ENCODE assay signal across 1 cellular context in the genomic region with DNA sequence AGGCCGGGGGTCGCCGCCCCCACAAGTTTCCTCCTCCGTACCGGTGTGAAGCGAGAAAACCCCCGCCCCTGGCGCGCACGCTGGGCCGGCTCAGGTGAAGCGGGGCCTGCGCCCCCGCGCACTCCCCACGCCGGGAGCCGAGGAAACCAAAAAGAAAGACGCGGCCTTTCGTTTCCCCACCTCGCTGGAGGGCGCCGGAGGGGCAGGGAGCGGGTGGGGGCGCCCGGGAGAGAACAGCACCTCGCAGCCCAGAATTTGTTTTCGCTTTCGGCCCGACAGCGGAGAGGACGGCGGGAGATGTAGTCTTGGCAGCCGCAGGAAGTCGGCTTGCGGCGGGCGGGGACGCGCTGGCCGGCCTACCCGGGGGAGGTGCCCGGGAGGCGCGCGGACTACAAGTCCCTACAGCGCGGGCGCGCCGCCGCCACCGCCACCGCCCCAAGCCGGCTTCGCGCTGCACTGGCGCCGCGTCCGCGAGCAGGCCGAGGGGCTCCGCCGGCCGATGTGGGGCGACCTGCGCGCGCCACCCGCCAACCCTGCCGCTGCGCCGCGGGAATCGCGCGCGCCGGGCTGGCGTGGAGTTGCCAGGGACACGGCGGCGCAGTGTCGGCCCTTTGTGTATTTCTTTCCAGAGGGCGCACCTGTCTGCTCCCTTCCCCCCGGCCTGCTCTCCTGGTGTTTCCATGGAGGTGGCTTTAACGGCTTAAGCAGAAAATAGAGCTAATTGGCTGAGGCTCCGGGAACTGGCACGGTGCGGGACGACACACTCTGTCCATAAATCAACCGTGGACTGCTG.
TF ChIP-seq lines count a peak whose summit lies in the region.

A gene with protein sequence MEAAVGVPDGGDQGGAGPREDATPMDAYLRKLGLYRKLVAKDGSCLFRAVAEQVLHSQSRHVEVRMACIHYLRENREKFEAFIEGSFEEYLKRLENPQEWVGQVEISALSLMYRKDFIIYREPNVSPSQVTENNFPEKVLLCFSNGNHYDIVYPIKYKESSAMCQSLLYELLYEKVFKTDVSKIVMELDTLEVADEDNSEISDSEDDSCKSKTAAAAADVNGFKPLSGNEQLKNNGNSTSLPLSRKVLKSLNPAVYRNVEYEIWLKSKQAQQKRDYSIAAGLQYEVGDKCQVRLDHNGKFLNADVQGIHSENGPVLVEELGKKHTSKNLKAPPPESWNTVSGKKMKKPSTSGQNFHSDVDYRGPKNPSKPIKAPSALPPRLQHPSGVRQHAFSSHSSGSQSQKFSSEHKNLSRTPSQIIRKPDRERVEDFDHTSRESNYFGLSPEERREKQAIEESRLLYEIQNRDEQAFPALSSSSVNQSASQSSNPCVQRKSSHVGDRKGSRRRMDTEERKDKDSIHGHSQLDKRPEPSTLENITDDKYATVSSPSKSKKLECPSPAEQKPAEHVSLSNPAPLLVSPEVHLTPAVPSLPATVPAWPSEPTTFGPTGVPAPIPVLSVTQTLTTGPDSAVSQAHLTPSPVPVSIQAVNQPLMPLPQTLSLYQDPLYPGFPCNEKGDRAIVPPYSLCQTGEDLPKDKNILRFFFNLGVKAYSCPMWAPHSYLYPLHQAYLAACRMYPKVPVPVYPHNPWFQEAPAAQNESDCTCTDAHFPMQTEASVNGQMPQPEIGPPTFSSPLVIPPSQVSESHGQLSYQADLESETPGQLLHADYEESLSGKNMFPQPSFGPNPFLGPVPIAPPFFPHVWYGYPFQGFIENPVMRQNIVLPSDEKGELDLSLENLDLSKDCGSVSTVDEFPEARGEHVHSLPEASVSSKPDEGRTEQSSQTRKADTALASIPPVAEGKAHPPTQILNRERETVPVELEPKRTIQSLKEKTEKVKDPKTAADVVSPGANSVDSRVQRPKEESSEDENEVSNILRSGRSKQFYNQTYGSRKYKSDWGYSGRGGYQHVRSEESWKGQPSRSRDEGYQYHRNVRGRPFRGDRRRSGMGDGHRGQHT (minus strand): TSS at position 292 of the 793 bp plus-strand sequence. CDS start 616 bp downstream, outside the sequence.

TF ChIP-seq in HepG2, 621 proteins besides CTCF, POLR2A, EP300 and RAD21 (continued from another document and continues in another):
- TF ChIP-seq, protein P1, sequence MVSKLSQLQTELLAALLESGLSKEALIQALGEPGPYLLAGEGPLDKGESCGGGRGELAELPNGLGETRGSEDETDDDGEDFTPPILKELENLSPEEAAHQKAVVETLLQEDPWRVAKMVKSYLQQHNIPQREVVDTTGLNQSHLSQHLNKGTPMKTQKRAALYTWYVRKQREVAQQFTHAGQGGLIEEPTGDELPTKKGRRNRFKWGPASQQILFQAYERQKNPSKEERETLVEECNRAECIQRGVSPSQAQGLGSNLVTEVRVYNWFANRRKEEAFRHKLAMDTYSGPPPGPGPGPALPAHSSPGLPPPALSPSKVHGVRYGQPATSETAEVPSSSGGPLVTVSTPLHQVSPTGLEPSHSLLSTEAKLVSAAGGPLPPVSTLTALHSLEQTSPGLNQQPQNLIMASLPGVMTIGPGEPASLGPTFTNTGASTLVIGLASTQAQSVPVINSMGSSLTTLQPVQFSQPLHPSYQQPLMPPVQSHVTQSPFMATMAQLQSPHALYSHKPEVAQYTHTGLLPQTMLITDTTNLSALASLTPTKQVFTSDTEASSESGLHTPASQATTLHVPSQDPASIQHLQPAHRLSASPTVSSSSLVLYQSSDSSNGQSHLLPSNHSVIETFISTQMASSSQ (IDR thresholded peaks at IDR 0.05; ENCODE audit: low read depth), result no peak
- TF ChIP-seq, protein P1 (CRISPR knock-in tag; IDR thresholded peaks at IDR 0.05; ENCODE audit: borderline replicate concordance), result no peak; the same call in 1 of the 2 replicates
- peak; percentile 89 for TF ChIP-seq PHF8 (CRISPR knock-in tag; IDR thresholded peaks at IDR 0.05)
- no peak for TF ChIP-seq DNMT1 (CRISPR knock-in tag; IDR thresholded peaks at IDR 0.05)
- TF ChIP-seq HCFC1 (IDR thresholded peaks at IDR 0.05; ENCODE audit: low read depth, low read length), result peak; percentile 85
- no peak for TF ChIP-seq THAP9 (CRISPR knock-in tag; IDR thresholded peaks at IDR 0.05; ENCODE audit: borderline replicate concordance)
- no peak for TF ChIP-seq CSRNP1 (CRISPR knock-in tag; IDR thresholded peaks at IDR 0.05)
- TF ChIP-seq RORA (CRISPR knock-in tag; IDR thresholded peaks at IDR 0.05), result no peak
- TF ChIP-seq, protein P2, sequence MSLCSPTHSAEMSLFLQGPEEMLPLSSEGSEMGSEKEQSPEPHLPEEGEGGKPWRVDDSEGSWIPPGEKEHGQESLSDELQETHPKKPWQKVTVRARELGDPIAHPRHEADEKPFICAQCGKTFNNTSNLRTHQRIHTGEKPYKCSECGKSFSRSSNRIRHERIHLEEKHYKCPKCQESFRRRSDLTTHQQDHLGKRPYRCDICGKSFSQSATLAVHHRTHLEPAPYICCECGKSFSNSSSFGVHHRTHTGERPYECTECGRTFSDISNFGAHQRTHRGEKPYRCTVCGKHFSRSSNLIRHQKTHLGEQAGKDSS (CRISPR knock-in tag; IDR thresholded peaks at IDR 0.05; ENCODE audit: borderline replicate concordance, low read depth), result no peak
- no peak; the same call in 1 of the 2 replicates for TF ChIP-seq ZSCAN21 (CRISPR knock-in tag; IDR thresholded peaks at IDR 0.05; ENCODE audit: borderline replicate concordance)
- TF ChIP-seq, protein P3, sequence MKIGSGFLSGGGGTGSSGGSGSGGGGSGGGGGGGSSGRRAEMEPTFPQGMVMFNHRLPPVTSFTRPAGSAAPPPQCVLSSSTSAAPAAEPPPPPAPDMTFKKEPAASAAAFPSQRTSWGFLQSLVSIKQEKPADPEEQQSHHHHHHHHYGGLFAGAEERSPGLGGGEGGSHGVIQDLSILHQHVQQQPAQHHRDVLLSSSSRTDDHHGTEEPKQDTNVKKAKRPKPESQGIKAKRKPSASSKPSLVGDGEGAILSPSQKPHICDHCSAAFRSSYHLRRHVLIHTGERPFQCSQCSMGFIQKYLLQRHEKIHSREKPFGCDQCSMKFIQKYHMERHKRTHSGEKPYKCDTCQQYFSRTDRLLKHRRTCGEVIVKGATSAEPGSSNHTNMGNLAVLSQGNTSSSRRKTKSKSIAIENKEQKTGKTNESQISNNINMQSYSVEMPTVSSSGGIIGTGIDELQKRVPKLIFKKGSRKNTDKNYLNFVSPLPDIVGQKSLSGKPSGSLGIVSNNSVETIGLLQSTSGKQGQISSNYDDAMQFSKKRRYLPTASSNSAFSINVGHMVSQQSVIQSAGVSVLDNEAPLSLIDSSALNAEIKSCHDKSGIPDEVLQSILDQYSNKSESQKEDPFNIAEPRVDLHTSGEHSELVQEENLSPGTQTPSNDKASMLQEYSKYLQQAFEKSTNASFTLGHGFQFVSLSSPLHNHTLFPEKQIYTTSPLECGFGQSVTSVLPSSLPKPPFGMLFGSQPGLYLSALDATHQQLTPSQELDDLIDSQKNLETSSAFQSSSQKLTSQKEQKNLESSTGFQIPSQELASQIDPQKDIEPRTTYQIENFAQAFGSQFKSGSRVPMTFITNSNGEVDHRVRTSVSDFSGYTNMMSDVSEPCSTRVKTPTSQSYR (CRISPR knock-in tag; IDR thresholded peaks at IDR 0.05; ENCODE audit: borderline replicate concordance), result peak; percentile 63; the same call in 1 of the 2 replicates
- TF ChIP-seq, protein P4, sequence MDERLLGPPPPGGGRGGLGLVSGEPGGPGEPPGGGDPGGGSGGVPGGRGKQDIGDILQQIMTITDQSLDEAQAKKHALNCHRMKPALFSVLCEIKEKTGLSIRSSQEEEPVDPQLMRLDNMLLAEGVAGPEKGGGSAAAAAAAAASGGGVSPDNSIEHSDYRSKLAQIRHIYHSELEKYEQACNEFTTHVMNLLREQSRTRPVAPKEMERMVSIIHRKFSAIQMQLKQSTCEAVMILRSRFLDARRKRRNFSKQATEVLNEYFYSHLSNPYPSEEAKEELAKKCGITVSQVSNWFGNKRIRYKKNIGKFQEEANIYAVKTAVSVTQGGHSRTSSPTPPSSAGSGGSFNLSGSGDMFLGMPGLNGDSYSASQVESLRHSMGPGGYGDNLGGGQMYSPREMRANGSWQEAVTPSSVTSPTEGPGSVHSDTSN (CRISPR knock-in tag; IDR thresholded peaks at IDR 0.05), result no peak
- TF ChIP-seq SMAD3 (CRISPR knock-in tag; IDR thresholded peaks at IDR 0.05), result no peak
- TF ChIP-seq GTF3A (CRISPR knock-in tag; conservative IDR thresholded peaks at IDR 0.05), result no peak
- no peak for TF ChIP-seq HIVEP1 (CRISPR knock-in tag; IDR thresholded peaks at IDR 0.05)
- no peak for TF ChIP-seq ZNF850 (CRISPR knock-in tag; conservative IDR thresholded peaks at IDR 0.05)
- TF ChIP-seq RARA (CRISPR knock-in tag; IDR thresholded peaks at IDR 0.05), result peak; percentile 42
- TF ChIP-seq RAD51 (IDR thresholded peaks at IDR 0.05; ENCODE audit: borderline replicate concordance), result no peak
- no peak for TF ChIP-seq TOE1 (CRISPR knock-in tag; IDR thresholded peaks at IDR 0.05)
- no peak for TF ChIP-seq ZNF646 (CRISPR knock-in tag; IDR thresholded peaks at IDR 0.05)
